8 cellular contexts compared by ENCODE assay signal in the genomic region with DNA sequence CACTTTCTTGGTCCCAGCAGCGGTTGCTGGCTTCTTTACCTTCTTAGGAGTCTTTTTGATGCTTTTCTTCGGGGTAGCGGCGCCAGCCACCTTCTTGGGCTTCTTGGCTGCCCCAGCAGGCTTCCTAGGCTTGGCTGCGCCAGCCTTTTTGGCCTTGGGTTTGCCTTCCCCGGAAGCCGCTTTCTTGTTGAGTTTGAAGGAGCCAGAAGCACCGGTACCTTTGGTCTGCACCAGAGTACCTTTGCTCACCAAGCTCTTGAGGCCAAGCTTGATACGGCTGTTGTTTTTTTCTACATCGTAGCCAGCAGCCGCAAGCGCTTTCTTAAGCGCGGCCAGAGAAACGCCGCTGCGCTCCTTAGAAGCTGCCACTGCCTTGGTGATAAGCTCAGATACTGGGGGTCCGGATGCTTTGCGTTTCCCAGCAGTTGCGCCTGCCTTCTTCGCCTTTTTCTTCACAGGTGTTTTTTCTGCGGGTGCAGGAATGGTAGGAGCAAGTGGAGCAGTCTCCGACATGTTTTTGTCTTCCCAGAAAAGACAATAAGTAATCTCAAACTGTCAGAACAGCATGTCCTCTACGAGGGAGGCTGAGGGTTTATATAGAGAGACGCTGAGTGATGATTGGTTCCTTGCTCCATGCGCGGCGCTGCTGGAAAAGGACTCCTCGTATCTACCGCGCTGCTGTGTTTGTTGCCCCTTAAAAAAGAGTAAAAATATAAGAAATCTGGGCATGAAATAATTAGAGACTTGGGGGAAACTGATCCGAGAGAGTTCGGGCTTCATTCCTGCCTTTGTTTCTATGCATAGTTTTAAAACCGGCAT.
A peak's percentile ranks its signal among the peaks of the same experiment; 100 is the strongest.
DNase-seq lines count a peak whose midpoint lies in the region; ATAC-seq and TF ChIP-seq lines count a peak whose summit lies in the region.

No MANE protein-coding gene starts in this region.

- ATAC-seq in GM19463 (IDR thresholded peaks at IDR 0.05; ENCODE audit: unreplicated experiment): peak; percentile 50
- peak; percentile 70 to 92 (median 84) for ATAC-seq in heart right ventricle

- TF ChIP-seq CTCF in Calu3 (IDR thresholded peaks at IDR 0.05; ENCODE audit: unreplicated experiment) (no peak), heart right ventricle (IDR thresholded peaks at IDR 0.05) (no peak)

- peak overlapping the region; percentile 66 for H3K4me3 Mint-ChIP-seq in Calu3 (ENCODE audit: low read depth, unreplicated experiment)
- H3K4me3 Mint-ChIP-seq in activated naive CD8-positive, alpha-beta T cell: peak overlapping the region; percentile 91

- H3K27ac ChIP-seq in heart right ventricle: peak overlapping the region in 9 of 10 donors; percentile 7 to 92 (median 49)

- DNase-seq in Calu3: peak; percentile 79
- DNase-seq in HK-2 (ENCODE audit: unreplicated experiment): peak; percentile 64
- DNase-seq in RKO (ENCODE audit: low spot score): peak; percentile 94
- peak in 1 of 2 donors; percentile 54 for DNase-seq in heart right ventricle
- DNase-seq in renal cortical epithelial cell (ENCODE audit: low read depth): peak; percentile 78
- DNase-seq in NCI-H510A (lab: John Stamatoyannopoulos, UW): no peak

- BruUV-seq in Calu3 (replicated peaks; lab: Mats Ljungman, UMichigan): TSS peak; percentile 99

- peak overlapping the region; percentile 81 for H3K27ac Mint-ChIP-seq in Calu3 (ENCODE audit: unreplicated experiment)
- peak overlapping the region; percentile 99 for H3K27ac Mint-ChIP-seq in activated naive CD8-positive, alpha-beta T cell

- H3K27me3 Mint-ChIP-seq in Calu3 (ENCODE audit: unreplicated experiment): no peaks in the 10 kb centered on the region
- H3K27me3 Mint-ChIP-seq in activated naive CD8-positive, alpha-beta T cell: no peaks in the 10 kb centered on the region

- H3K9me3 ChIP-seq in heart right ventricle: no peaks in the 10 kb centered on the region

- 0 to 1% methylated on average over 34 of the region's 34 CpGs for WGBS in heart right ventricle, 2 donors

- peak overlapping the region; percentile 0 to 67 (median 55) for H3K4me3 ChIP-seq in heart right ventricle

- peaks cover 4 to 88% (median 70%) of the 10 kb centered on the region in 7 donors for H3K27me3 ChIP-seq in heart right ventricle

- H3K4me1 ChIP-seq in heart right ventricle: peaks cover 0 to 48% (median 15%) of the 10 kb centered on the region in 9 donors

- intact Hi-C loops in Calu3 (cut with micrococcal nuclease; ENCODE audit: unreplicated experiment): loop anchor here (1.0 to 2.0 kb wide), 3 partner anchors 16 to 38 kb away; a partner anchor contains a TSS
- intact Hi-C loops in heart right ventricle (cut with DNase I): loop anchor here in 2 of 10 donors (5.0 to 10.0 kb wide), 2 partner anchors 38 to 50 kb away; a partner anchor contains a TSS

- CTCF ChIA-PET in Calu3 (lab: Charles Lee): interaction anchor here (0.5 to 3.3 kb wide), 10 partner anchors 16 to 864 kb away, joined by 3 to 25 read pairs (median 4); a partner anchor contains a TSS

- peaks cover 31% of the 10 kb centered on the region for H3K36me3 Mint-ChIP-seq in Calu3 (ENCODE audit: insufficient read depth, unreplicated experiment)
- H3K36me3 Mint-ChIP-seq in activated naive CD8-positive, alpha-beta T cell: no peaks in the 10 kb centered on the region

- H3K9me3 Mint-ChIP-seq in Calu3 (ENCODE audit: low read depth, unreplicated experiment): no peaks in the 10 kb centered on the region
- H3K9me3 Mint-ChIP-seq in activated naive CD8-positive, alpha-beta T cell (ENCODE audit: low read depth): no peaks in the 10 kb centered on the region

- H3K36me3 ChIP-seq in heart right ventricle: no peaks in the 10 kb centered on the region

- peaks cover 31% of the 10 kb centered on the region for H3K4me1 Mint-ChIP-seq in Calu3 (ENCODE audit: low read depth, unreplicated experiment)
- peaks cover 32% of the 10 kb centered on the region for H3K4me1 Mint-ChIP-seq in activated naive CD8-positive, alpha-beta T cell (ENCODE audit: low read depth)
